In genomic region chr1:201307760-201308499, GRCh38 we compare ENCODE assay signal across 1 cellular context.
TF ChIP-seq lines count a peak whose summit lies in the region.

No MANE protein-coding gene starts in this region.

TF ChIP-seq in A549, 52 proteins besides CTCF, POLR2A, EP300 and RAD21 (continued from another document):
- no peak for TF ChIP-seq GATA3 (IDR thresholded peaks at IDR 0.05; ENCODE audit: borderline replicate concordance)
- TF ChIP-seq CHD4 (IDR thresholded peaks at IDR 0.05; ENCODE audit: borderline replicate concordance), result no peak
- TF ChIP-seq EHF (CRISPR knock-in tag; IDR thresholded peaks at IDR 0.05), result no peak
- TF ChIP-seq ZFP36 (IDR thresholded peaks at IDR 0.05; ENCODE audit: borderline replicate concordance, partially characterized antibody), result no peak
- TF ChIP-seq BHLHE40 (IDR thresholded peaks at IDR 0.05; ENCODE audit: low read depth, low read length), result no peak
- TF ChIP-seq NFE2L2 (conservative IDR thresholded peaks at IDR 0.05; ENCODE audit: low read length), result no peak
TF ChIP-seq in A549: peak in this region for 0.
